Comparison of ENCODE assay signal across 20 cellular contexts in genomic region chr18:27956001-27956400, GRCh38.
"Had no signal": no experiment of that assay in that cellular context is flagged by ENCODE, and none has a peak within 500 bp of the region (broad histone marks: within the 10 kb centered on the region; RNA-seq: fewer than 3 reads in every experiment).

No MANE protein-coding gene starts in this region.

- H3K4me3 Mint-ChIP-seq: central memory CD8-positive, alpha-beta T cell; dendritic cell treated with granulocyte-macrophage colony-stimulating factor and Interleukin-4, amounts not matched to agents 40 ng/mL and 50 ng/mL, for 4 days; naive thymus-derived CD4-positive, alpha-beta T cell; stimulated activated memory B cell treated with anti-CD40 and anti-IgM and Interleukin-4, amounts not matched to agents 10 μg/mL and 1 μg/mL and 100 μg/mL, for 72 hours; stimulated activated naive CD8-positive, alpha-beta T cell treated with anti-CD3 and anti-CD28 coated beads, Interleukin-15, amount 100 ng/mL, for 72 hours had no signal

- H3K9me3 Mint-ChIP-seq: stimulated activated naive CD8-positive, alpha-beta T cell treated with anti-CD3 and anti-CD28 coated beads, Interleukin-15, amount 100 ng/mL, for 72 hours had no signal

- H3K36me3 Mint-ChIP-seq: naive thymus-derived CD4-positive, alpha-beta T cell; stimulated activated memory B cell treated with anti-CD40 and anti-IgM and Interleukin-4, amounts not matched to agents 10 μg/mL and 1 μg/mL and 100 μg/mL, for 72 hours had no signal

- H3K4me1 Mint-ChIP-seq: central memory CD8-positive, alpha-beta T cell; naive thymus-derived CD4-positive, alpha-beta T cell; stimulated activated memory B cell treated with anti-CD40 and anti-IgM and Interleukin-4, amounts not matched to agents 10 μg/mL and 1 μg/mL and 100 μg/mL, for 72 hours; stimulated activated naive CD8-positive, alpha-beta T cell treated with anti-CD3 and anti-CD28 coated beads, Interleukin-15, amount 100 ng/mL, for 72 hours had no signal

- H3K27ac Mint-ChIP-seq: dendritic cell treated with granulocyte-macrophage colony-stimulating factor and Interleukin-4, amounts not matched to agents 40 ng/mL and 50 ng/mL, for 4 days; naive thymus-derived CD4-positive, alpha-beta T cell; stimulated activated memory B cell treated with anti-CD40 and anti-IgM and Interleukin-4, amounts not matched to agents 10 μg/mL and 1 μg/mL and 100 μg/mL, for 72 hours; stimulated activated naive CD8-positive, alpha-beta T cell treated with anti-CD3 and anti-CD28 coated beads, Interleukin-15, amount 100 ng/mL, for 72 hours had no signal

- H3K27ac ChIP-seq: esophagus squamous epithelium, hepatocyte, pancreas, prostate gland, right lobe of liver, spleen, thoracic aorta, transverse colon had no signal

- DNase-seq: esophagus squamous epithelium; foreskin fibroblast; left colon; mesendoderm; naive thymus-derived CD4-positive, alpha-beta T cell; nucleus accumbens; pancreas; right lobe of liver; spleen; stimulated activated CD4-positive, alpha-beta T cell treated with anti-CD3 and anti-CD28 coated beads, Interleukin-15, amount 100 ng/mL, for 24 hours; stimulated activated CD4-positive, alpha-beta T cell treated with anti-CD3 and anti-CD28 coated beads, Interleukin-1b, Interleukin-23, amount 100 ng/mL, for 48 hours; stimulated activated CD4-positive, alpha-beta T cell treated with anti-CD3 and anti-CD28 coated beads, Interleukin-4, amount 100 ng/mL, for 24 hours; stimulated activated naive CD8-positive, alpha-beta T cell treated with anti-CD3 and anti-CD28 coated beads, Interleukin-15, amount 100 ng/mL, for 72 hours; transverse colon had no signal

- H3K27me3 Mint-ChIP-seq: central memory CD8-positive, alpha-beta T cell; dendritic cell treated with granulocyte-macrophage colony-stimulating factor and Interleukin-4, amounts not matched to agents 40 ng/mL and 50 ng/mL, for 4 days; naive thymus-derived CD4-positive, alpha-beta T cell; stimulated activated memory B cell treated with anti-CD40 and anti-IgM and Interleukin-4, amounts not matched to agents 10 μg/mL and 1 μg/mL and 100 μg/mL, for 72 hours; stimulated activated naive CD8-positive, alpha-beta T cell treated with anti-CD3 and anti-CD28 coated beads, Interleukin-15, amount 100 ng/mL, for 72 hours had no signal

- ATAC-seq: left colon; naive thymus-derived CD4-positive, alpha-beta T cell; pancreas; right lobe of liver; stimulated activated memory B cell treated with anti-CD40 and anti-IgM and Interleukin-4, amounts not matched to agents 10 μg/mL and 1 μg/mL and 100 μg/mL, for 72 hours; stimulated activated naive CD8-positive, alpha-beta T cell treated with anti-CD3 and anti-CD28 coated beads, Interleukin-15, amount 100 ng/mL, for 72 hours had no signal
